In the genomic region with DNA sequence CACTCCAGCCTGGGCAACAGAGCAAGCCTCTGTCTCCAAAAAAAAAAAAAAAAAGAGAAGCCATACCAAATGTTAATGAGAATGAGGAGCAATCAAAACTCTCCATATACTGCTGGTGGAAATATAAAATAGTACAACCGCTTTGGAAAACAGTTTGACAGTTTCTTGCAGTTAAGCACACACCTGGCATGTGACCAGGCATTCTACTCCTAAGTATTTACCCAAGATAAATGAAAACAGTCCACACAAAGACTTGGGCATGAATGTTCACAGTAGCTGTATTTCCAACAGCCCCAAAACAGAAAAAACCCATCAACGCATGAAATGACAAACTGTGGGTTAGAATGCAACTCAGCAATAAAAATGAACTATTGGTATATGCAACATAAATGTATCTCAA, we compare ENCODE assay signal across 15 cellular contexts.
"Had no signal": no experiment of that assay in that cellular context is flagged by ENCODE, and none has a peak within 500 bp of the region (broad histone marks: within the 10 kb centered on the region; RNA-seq: fewer than 3 reads in every experiment).

No MANE protein-coding gene starts in this region.

- H3K4me1 ChIP-seq: left ventricle myocardium inferior, sigmoid colon, suprapubic skin, upper lobe of left lung had no signal

- H3K27me3 ChIP-seq: sigmoid colon, suprapubic skin, upper lobe of left lung had no signal

- DNase-seq: activated CD4-positive, alpha-beta memory T cell treated with anti-CD3 and anti-CD28 coated beads for 36 hours; activated effector memory CD4-positive, alpha-beta T cell treated with anti-CD3 and anti-CD28 coated beads, Interleukin-2, amount 50 U/mL, for 16 hours; activated T-cell treated with anti-CD3 and anti-CD28 coated beads, Interleukin-2, amount 50 U/mL, for 4 hours; head of caudate nucleus; left ventricle myocardium inferior; nucleus accumbens; sigmoid colon; stimulated activated CD4-positive, alpha-beta T cell treated with anti-CD3 and anti-CD28 coated beads, Interleukin-2, amount 100 ng/mL, for 48 hours; stimulated activated naive CD4-positive, alpha-beta T cell treated with Interleukin-2 at 50 U/mL for 16 hours; T1000; upper lobe of left lung had no signal

- H3K27ac ChIP-seq: left ventricle myocardium inferior, sigmoid colon, suprapubic skin, upper lobe of left lung had no signal

- H3K4me1 Mint-ChIP-seq: memory B cell had no signal

- H3K27me3 Mint-ChIP-seq: activated CD4-positive, alpha-beta memory T cell treated with anti-CD3 and anti-CD28 coated beads for 36 hours; activated naive CD8-positive, alpha-beta T cell; memory B cell; natural killer cell treated with Interleukin-12 subunit alpha and Interleukin-12 subunit beta and Interleukin-15 and Interleukin-18, amount 100 ng/mL, for 72 hours had no signal

- H3K9me3 ChIP-seq: left ventricle myocardium inferior, sigmoid colon, suprapubic skin, upper lobe of left lung had no signal

- ATAC-seq: activated T-cell treated with anti-CD3 and anti-CD28 coated beads, Interleukin-2, amount 50 U/mL, for 4 hours; natural killer cell treated with Interleukin-12 subunit alpha and Interleukin-12 subunit beta and Interleukin-15 and Interleukin-18, amount 100 ng/mL, for 72 hours had no signal

- H3K27ac Mint-ChIP-seq: activated CD4-positive, alpha-beta memory T cell treated with anti-CD3 and anti-CD28 coated beads for 36 hours; activated naive CD8-positive, alpha-beta T cell; memory B cell; natural killer cell treated with Interleukin-12 subunit alpha and Interleukin-12 subunit beta and Interleukin-15 and Interleukin-18, amount 100 ng/mL, for 72 hours had no signal

- H3K4me3 ChIP-seq: left ventricle myocardium inferior, sigmoid colon, suprapubic skin, upper lobe of left lung had no signal

- H3K4me3 Mint-ChIP-seq: activated CD4-positive, alpha-beta memory T cell treated with anti-CD3 and anti-CD28 coated beads for 36 hours; activated naive CD8-positive, alpha-beta T cell; activated T-cell treated with anti-CD3 and anti-CD28 coated beads, Interleukin-2, amount 50 U/mL, for 4 hours; memory B cell; natural killer cell treated with Interleukin-12 subunit alpha and Interleukin-12 subunit beta and Interleukin-15 and Interleukin-18, amount 100 ng/mL, for 72 hours had no signal
